ENCODE assay signal across 22 cellular contexts in the genomic region with DNA sequence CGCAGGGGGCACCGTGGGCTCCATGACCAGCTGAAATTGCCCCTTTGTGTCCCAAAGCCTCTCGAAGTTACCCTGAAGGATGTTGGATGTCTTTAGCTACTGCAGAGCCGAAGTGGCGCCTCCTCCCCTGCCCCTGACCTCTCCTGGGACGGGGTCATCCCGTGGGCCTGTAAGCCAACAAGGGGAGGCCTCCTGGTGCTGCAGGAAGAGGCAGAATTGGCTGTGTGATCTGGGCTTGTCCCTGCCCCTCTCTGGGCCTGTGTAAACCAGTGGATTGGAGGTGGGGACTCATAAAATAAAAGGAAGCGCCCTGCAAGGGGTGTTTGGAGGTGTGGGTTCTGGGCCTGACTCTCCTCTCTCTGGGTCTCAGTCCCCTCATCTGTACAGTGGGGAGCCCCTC. TPM values are rescaled to one million over a fixed set of nuclear protein-coding genes. Genes with fewer than 3 reads are reported as not detected.
A peak's percentile ranks its signal among the peaks of the same experiment; 100 is the strongest.
DNase-seq lines count a peak whose midpoint lies in the region; ATAC-seq, FAIRE-seq and TF ChIP-seq lines count a peak whose summit lies in the region.
"Had no signal": no experiment of that assay in that cellular context is flagged by ENCODE, and none has a peak within 500 bp of the region (broad histone marks: within the 10 kb centered on the region; RNA-seq: fewer than 3 reads in every experiment).

No MANE protein-coding gene starts in this region.

- no TSS peak for BruUV-seq in HepG2 (replicated peaks; lab: Mats Ljungman, UMichigan)

- no peaks in the 10 kb centered on the region for H3K27me3 Mint-ChIP-seq in GM23338 (ENCODE audit: insufficient read depth, low read depth, poor library complexity)
- H3K27me3 Mint-ChIP-seq: CD4-positive, alpha-beta T cell had no signal

- WGBS in HepG2 (ENCODE audit: low lambda C conversion rate), result 15% methylated on average over 8 of the region's 8 CpGs
- 70 to 76% methylated on average over 8 of the region's 8 CpGs for WGBS in aorta, 2 donors

- TF ChIP-seq RAD21 in HepG2 (CRISPR knock-in tag; IDR thresholded peaks at IDR 0.05), result no peak

- ATAC-seq in GM23338, result no peak
- no peak for ATAC-seq in HepG2
- ATAC-seq in aorta (ENCODE audit: low FRiP score), result no peak

- H3K4me3 ChIP-seq in GM23338, result no peak overlapping the region
- H3K4me3 ChIP-seq in HepG2 (replicated peaks in 1 of 3; ENCODE audit: insufficient read depth in 1 of 3, low read depth in 2 of 3, low read length in 3 of 3), result no peak overlapping the region
- H3K4me3 ChIP-seq in aorta (ENCODE audit: low read length in 2 of 2), result no peak overlapping the region
- H3K4me3 ChIP-seq: HAP-1 had no signal

- H3K27ac Mint-ChIP-seq in GM23338, result no peak overlapping the region
- H3K27ac Mint-ChIP-seq: CD14-positive monocyte; CD4-positive, alpha-beta T cell; CD8-positive, alpha-beta memory T cell; HFFc6 had no signal

- no peaks in the 10 kb centered on the region for H3K4me1 Mint-ChIP-seq in GM23338
- H3K4me1 Mint-ChIP-seq: CD14-positive monocyte; CD8-positive, alpha-beta memory T cell had no signal

- H3K36me3 Mint-ChIP-seq in GM23338 (ENCODE audit: low read depth), result no peaks in the 10 kb centered on the region
- H3K36me3 Mint-ChIP-seq: CD14-positive monocyte; CD8-positive, alpha-beta memory T cell had no signal

- no peak for TF ChIP-seq EP300 in HepG2 (IDR thresholded peaks at IDR 0.05; ENCODE audit: low read depth in 2 of 2, low read length in 2 of 2)
- TF ChIP-seq EP300 in HepG2 (CRISPR knock-in tag; IDR thresholded peaks at IDR 0.05; ENCODE audit: borderline replicate concordance), result no peak

- H2AFZ ChIP-seq in GM23338, result 0 out of 2 replicates have a peak overlapping the region, but pooled peaks have one; percentile 2
- no peak overlapping the region for H2AFZ ChIP-seq in HepG2 (ENCODE audit: low read length)

- no peaks in the 10 kb centered on the region for H3K4me1 ChIP-seq in GM23338 (ENCODE audit: insufficient read depth)
- peaks cover 7% of the 10 kb centered on the region for H3K4me1 ChIP-seq in HepG2 (ENCODE audit: insufficient read depth, low read length)
- H3K4me1 ChIP-seq in aorta (ENCODE audit: control insufficient read depth in 1 of 2, insufficient read depth in 2 of 2, low read length in 2 of 2), result no peaks in the 10 kb centered on the region
- H3K4me1 ChIP-seq: HAP-1 had no signal

- no peak for TF ChIP-seq POLR2A in HepG2 (IDR thresholded peaks at IDR 0.05; ENCODE audit: insufficient read depth in 1 of 2, low read depth in 2 of 2, low read length in 2 of 2)

- H3K4me2 ChIP-seq in GM23338, result no peak overlapping the region
- H3K4me2 ChIP-seq in HepG2 (ENCODE audit: low read depth, low read length), result no peak overlapping the region

- H3K36me3 ChIP-seq in GM23338 (ENCODE audit: insufficient read depth) (no peaks in the 10 kb centered on the region), HepG2 (replicated peaks in 1 of 2; ENCODE audit: control insufficient read depth in 1 of 2, insufficient read depth in 2 of 2, low read length in 2 of 2) (no peaks in the 10 kb centered on the region), aorta (ENCODE audit: control insufficient read depth in 1 of 2, insufficient read depth in 2 of 2, low read length in 1 of 2) (no peaks in the 10 kb centered on the region)
- H3K36me3 ChIP-seq: HAP-1 had no signal

- H3K79me2 ChIP-seq in GM23338 (replicated peaks; ENCODE audit: insufficient read depth), result no peaks in the 10 kb centered on the region
- H3K79me2 ChIP-seq in HepG2 (ENCODE audit: insufficient read depth, low read length), result no peaks in the 10 kb centered on the region

- no peak for DNase-seq in GM23338 (ENCODE audit: low spot score)
- no peak for DNase-seq in HepG2 (ENCODE audit: low spot score)
- DNase-seq in aorta, result peak; percentile 22 to 44
- no peak for DNase-seq in NCI-H2227 treated with DMSO at 0.1 percent for 48 hours (lab: John Stamatoyannopoulos, UW)
- no peak for DNase-seq in activated CD4-positive, alpha-beta T cell treated with anti-CD3 and anti-CD28 coated beads, Interleukin-2, amount 50 U/mL, for 1 hour
- DNase-seq in activated CD4-positive, alpha-beta T cell treated with anti-CD3 and anti-CD28 coated beads for 4 hours, result no peak
- DNase-seq: CD4-positive, alpha-beta T cell; CD8-positive, alpha-beta memory T cell; DMS 273 treated with DMSO at 0.1 percent for 48 hours; GF-D8; GOT3; HFFc6 had no signal

- H4K20me1 ChIP-seq in GM23338 (replicated peaks; ENCODE audit: insufficient read depth) (no peaks in the 10 kb centered on the region), HepG2 (ENCODE audit: insufficient read depth, low read length) (no peaks in the 10 kb centered on the region)

- no peak for FAIRE-seq in HepG2 (lab: Jason Lieb, UNC)
- FAIRE-seq: D721Med, GM12891, GM18507, H54 had no signal

- no peaks in the 10 kb centered on the region for H3K9me3 ChIP-seq in HepG2 (ENCODE audit: low read length)
- no peaks in the 10 kb centered on the region for H3K9me3 ChIP-seq in aorta (ENCODE audit: control insufficient read depth, low read length)
- H3K9me3 ChIP-seq: HAP-1 had no signal

- in situ Hi-C loops in HepG2 (cut with HindIII; ENCODE audit: extremely low pct_ligation_motif_present, low pct_unique_long_range_greater_than_20kb), result no loop called here

- no peaks in the 10 kb centered on the region for H3F3A ChIP-seq in GM23338 (replicated peaks; ENCODE audit: low read depth)

- H3K27me3 ChIP-seq in GM23338 (ENCODE audit: insufficient read depth) (no peaks in the 10 kb centered on the region), HepG2 (ENCODE audit: control insufficient read depth in 1 of 2, insufficient read depth in 2 of 2, low read length in 2 of 2) (peaks cover 4 to 38% of the 10 kb centered on the region in 2 experiments; a peak in 4 of 5 replicates), aorta (ENCODE audit: control insufficient read depth in 1 of 2, insufficient read depth in 2 of 2, low read length in 1 of 2) (no peaks in the 10 kb centered on the region)

- H3K9me2 ChIP-seq in GM23338 (ENCODE audit: insufficient read depth), result 0 out of 2 replicates have a peak, but pooled peaks cover 10% of the 10 kb centered on the region

- POLR2A ChIA-PET in HepG2 (lab: Yijun Ruan, JAX), result no interaction called here

- CTCF ChIA-PET in HepG2 (lab: Yijun Ruan, JAX; ENCODE audit: low intra/inter-chr PET ratio, low total read pairs), result no interaction called here

- H3K9me3 Mint-ChIP-seq in GM23338, result no peaks in the 10 kb centered on the region
- H3K9me3 Mint-ChIP-seq: CD4-positive, alpha-beta T cell; CD8-positive, alpha-beta memory T cell; HFFc6 had no signal

- H3K27ac ChIP-seq in GM23338 (ENCODE audit: low read depth) (no peak overlapping the region), HepG2 (ENCODE audit: extremely low read length, insufficient read depth, low read length) (no peak overlapping the region), aorta (ENCODE audit: low read depth in 1 of 2, low read length in 2 of 2) (no peak overlapping the region)

- intact Hi-C loops in HepG2 (cut with micrococcal nuclease; ENCODE audit: unreplicated experiment), result no loop called here
- intact Hi-C loops in aorta (cut with DNase I), result no loop called here

- TF ChIP-seq CTCF in GM23338 (conservative IDR thresholded peaks at IDR 0.05; ENCODE audit: low read depth in 2 of 2) (no peak), HepG2 (CRISPR knock-in tag; IDR thresholded peaks at IDR 0.05) (no peak)

- no peak overlapping the region for H3K9ac ChIP-seq in HepG2 (ENCODE audit: insufficient read depth, low read depth, low read length)

- H3K4me3 Mint-ChIP-seq in GM23338, result no peak overlapping the region
- H3K4me3 Mint-ChIP-seq: CD14-positive monocyte; CD4-positive, alpha-beta T cell; CD8-positive, alpha-beta memory T cell; HFFc6 had no signal

RNA-seq across cellular contexts. Expression of a gene that starts 2.1 kb away (rescaled TPM):
- total RNA-seq in GM23338 (2014; rRNA removed; shearing (Covaris generic)), result not detected in 2 replicates
- polyA plus RNA-seq in GM23338 (2016; fragmentation: Nextera tagmentation; extraction: Ambion mirVana) (not detected in 2 replicates), HepG2 (2011; rRNA removed) (not detected in 2 replicates), aorta (not detected)
- total RNA-seq in HepG2 (2016; rRNA removed; fragmentation: Illumina TruSeq; extraction: Trizol) (not detected in 2 replicates), aorta (not detected)
- total RNA-seq in HepG2 (2016; cell fraction: cytosol; rRNA removed; fragmentation: Illumina TruSeq; extraction: Trizol; ENCODE audit: low read depth), result not detected in 2 replicates
- total RNA-seq in HepG2 (2016; cell fraction: insoluble cytoplasmic fraction; rRNA removed; fragmentation: Illumina TruSeq; extraction: Trizol), result not detected in 2 replicates
- total RNA-seq in HepG2 (2016; cell fraction: membrane; rRNA removed; fragmentation: Illumina TruSeq; extraction: Trizol), result not detected in 2 replicates
- total RNA-seq in HepG2 (2016; cell fraction: nucleus; rRNA removed; fragmentation: Illumina TruSeq; extraction: Trizol), result not detected in 2 replicates
- 0.01 TPM in 1 of 2 replicates, not detected in the other for polyA plus RNA-seq in HepG2 (2011; cell fraction: cytosol; rRNA removed)
- 0.08 and 0.16 TPM in 2 replicates for polyA plus RNA-seq in HepG2 (2011; cell fraction: nucleus; rRNA removed)
- 0.09 TPM in 1 of 2 replicates, not detected in the other for polyA plus RNA-seq in HepG2 (2012)
- not detected in 2 replicates for polyA plus RNA-seq in HepG2 (2016; cell fraction: cytosol; fragmentation: Illumina TruSeq; extraction: Trizol; ENCODE audit: low read depth)
- polyA plus RNA-seq in HepG2 (2016; cell fraction: insoluble cytoplasmic fraction; fragmentation: Illumina TruSeq; extraction: Trizol; ENCODE audit: low read depth), result not detected in 2 replicates
- not detected in 2 replicates for polyA plus RNA-seq in HepG2 (2016; cell fraction: membrane; fragmentation: Illumina TruSeq; extraction: Trizol; ENCODE audit: low read depth)
- not detected in 2 replicates for polyA plus RNA-seq in HepG2 (2016; cell fraction: nucleus; fragmentation: Illumina TruSeq; extraction: Trizol; ENCODE audit: insufficient read depth, low read depth)
- not detected in 2 replicates for polyA minus RNA-seq in HepG2 (2011; rRNA and poly(A)+ RNA removed; ENCODE audit: low replicate concordance)
- not detected in 2 replicates for polyA minus RNA-seq in HepG2 (2011; cell fraction: cytosol; rRNA and poly(A)+ RNA removed)
- not detected in 2 replicates for polyA minus RNA-seq in HepG2 (2011; cell fraction: nucleus; rRNA and poly(A)+ RNA removed)
- total RNA-seq: A172; A673; CD4-positive, alpha-beta T cell; CD8-positive, alpha-beta memory T cell; G401; HFFc6 had no signal
- polyA plus RNA-seq: BJ; CD14-positive monocyte; CD8-positive, alpha-beta memory T cell had no signal

RNA-seq across cellular contexts. Expression of a gene that starts 40.8 kb away (rescaled TPM):
- 33.8 and 36.9 TPM in 2 replicates for total RNA-seq in GM23338 (2014; rRNA removed; shearing (Covaris generic))
- polyA plus RNA-seq in GM23338 (2016; fragmentation: Nextera tagmentation; extraction: Ambion mirVana), result 11.3 and 13.5 TPM in 2 replicates
- 58.5 and 76.4 TPM in 2 replicates for total RNA-seq in HepG2 (2016; rRNA removed; fragmentation: Illumina TruSeq; extraction: Trizol)
- 7.2 and 7.7 TPM in 2 replicates for total RNA-seq in HepG2 (2016; cell fraction: cytosol; rRNA removed; fragmentation: Illumina TruSeq; extraction: Trizol; ENCODE audit: low read depth)
- 53.0 and 79.3 TPM in 2 replicates for total RNA-seq in HepG2 (2016; cell fraction: insoluble cytoplasmic fraction; rRNA removed; fragmentation: Illumina TruSeq; extraction: Trizol)
- total RNA-seq in HepG2 (2016; cell fraction: membrane; rRNA removed; fragmentation: Illumina TruSeq; extraction: Trizol), result 22.0 and 22.8 TPM in 2 replicates
- 52.1 and 60.8 TPM in 2 replicates for total RNA-seq in HepG2 (2016; cell fraction: nucleus; rRNA removed; fragmentation: Illumina TruSeq; extraction: Trizol)
- polyA plus RNA-seq in HepG2 (2011; rRNA removed), result 229 and 240 TPM in 2 replicates
- 210 and 362 TPM in 2 replicates for polyA plus RNA-seq in HepG2 (2011; cell fraction: cytosol; rRNA removed)
- polyA plus RNA-seq in HepG2 (2011; cell fraction: nucleus; rRNA removed), result 328 and 432 TPM in 2 replicates
- polyA plus RNA-seq in HepG2 (2012), result 87.2 and 88.3 TPM in 2 replicates
- polyA plus RNA-seq in HepG2 (2016; cell fraction: cytosol; fragmentation: Illumina TruSeq; extraction: Trizol; ENCODE audit: low read depth), result 7.1 and 8.1 TPM in 2 replicates
- 53.0 and 59.0 TPM in 2 replicates for polyA plus RNA-seq in HepG2 (2016; cell fraction: insoluble cytoplasmic fraction; fragmentation: Illumina TruSeq; extraction: Trizol; ENCODE audit: low read depth)
- 16.0 and 17.1 TPM in 2 replicates for polyA plus RNA-seq in HepG2 (2016; cell fraction: membrane; fragmentation: Illumina TruSeq; extraction: Trizol; ENCODE audit: low read depth)
- 91.4 and 94.6 TPM in 2 replicates for polyA plus RNA-seq in HepG2 (2016; cell fraction: nucleus; fragmentation: Illumina TruSeq; extraction: Trizol; ENCODE audit: insufficient read depth, low read depth)
- polyA minus RNA-seq in HepG2 (2011; rRNA and poly(A)+ RNA removed; ENCODE audit: low replicate concordance), result 12.3 and 373 TPM in 2 replicates
- polyA minus RNA-seq in HepG2 (2011; cell fraction: cytosol; rRNA and poly(A)+ RNA removed), result 140 and 148 TPM in 2 replicates
- 129 and 138 TPM in 2 replicates for polyA minus RNA-seq in HepG2 (2011; cell fraction: nucleus; rRNA and poly(A)+ RNA removed)
- 10 to 100 TPM in 1 of 2 donors, 1 to 10 TPM in 1; 9.3 to 12.7 TPM for total RNA-seq in aorta
- 1 to 10 TPM; 4.8 to 9.8 TPM for polyA plus RNA-seq in aorta

Comparison
In these comparisons a context has a peak if more than half of its experiments do, and no peak if none do; other contexts are left out.
1. DNase-seq: peak in aorta (2 of 2); none in GM23338 (single experiment), HepG2 (single experiment), NCI-H2227 treated with DMSO at 0.1 percent for 48 hours (single experiment), activated CD4-positive, alpha-beta T cell treated with anti-CD3 and anti-CD28 coated beads, Interleukin-2, amount 50 U/mL, for 1 hour (single experiment) and activated CD4-positive, alpha-beta T cell treated with anti-CD3 and anti-CD28 coated beads for 4 hours (0 of 2).